17 cellular contexts compared by ENCODE assay signal in the genomic region with DNA sequence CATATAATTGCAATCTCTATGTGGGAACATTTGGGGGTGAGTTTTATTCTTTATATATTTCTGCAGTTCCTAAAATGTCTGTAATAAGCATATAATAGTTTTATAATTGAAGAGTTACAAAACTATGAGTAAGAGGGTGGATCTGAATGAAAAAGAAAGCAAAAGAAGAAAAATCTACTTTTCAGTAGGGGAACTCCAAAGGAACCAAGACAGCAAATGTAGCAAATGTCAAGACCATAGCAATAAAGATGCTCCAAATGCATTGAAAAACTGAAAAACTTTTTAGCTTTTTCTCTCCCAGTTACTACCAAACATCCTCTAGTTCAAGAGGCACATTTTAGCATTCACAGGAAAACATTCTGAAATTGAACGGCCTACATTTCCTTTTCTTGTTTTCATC.
DNase-seq lines count a peak whose midpoint lies in the region; ATAC-seq and TF ChIP-seq lines count a peak whose summit lies in the region.
"Had no signal": no experiment of that assay in that cellular context is flagged by ENCODE, and none has a peak within 500 bp of the region (broad histone marks: within the 10 kb centered on the region; RNA-seq: fewer than 3 reads in every experiment).

No MANE protein-coding gene starts in this region.

- no peak overlapping the region for H3K4me3 Mint-ChIP-seq in stimulated activated memory B cell treated with anti-CD40 and anti-IgM and Interleukin-4, amounts not matched to agents 10 μg/mL and 1 μg/mL and 100 μg/mL, for 72 hours
- H3K4me3 Mint-ChIP-seq: CD4-positive, alpha-beta memory T cell had no signal

- WGBS in smooth muscle cell (ENCODE audit: low lambda C conversion rate): 90% methylated on average over 1 of the region's 1 CpG

- no peaks in the 10 kb centered on the region for H3K36me3 Mint-ChIP-seq in stimulated activated memory B cell treated with anti-CD40 and anti-IgM and Interleukin-4, amounts not matched to agents 10 μg/mL and 1 μg/mL and 100 μg/mL, for 72 hours
- H3K36me3 Mint-ChIP-seq: CD4-positive, alpha-beta memory T cell had no signal

- H3K4me3 ChIP-seq in Loucy (ENCODE audit: low read length, poor library complexity, severe bottlenecking) (no peak overlapping the region), fibroblast of lung (replicated peaks in 1 of 4; ENCODE audit: control extremely low read depth in 1 of 4, insufficient read depth in 1 of 4, low read depth in 3 of 4, low read length in 4 of 4) (no peak overlapping the region), smooth muscle cell (no peak overlapping the region)
- H3K4me3 ChIP-seq: HAP-1, K562 had no signal

- H3K9me3 Mint-ChIP-seq in stimulated activated memory B cell treated with anti-CD40 and anti-IgM and Interleukin-4, amounts not matched to agents 10 μg/mL and 1 μg/mL and 100 μg/mL, for 72 hours: no peaks in the 10 kb centered on the region

- no peak overlapping the region for H3K4me2 ChIP-seq in Loucy (ENCODE audit: low read depth, low read length, poor library complexity, severe bottlenecking)
- H3K4me2 ChIP-seq in fibroblast of lung (ENCODE audit: extremely low read depth, insufficient read depth, low read length): no peak overlapping the region
- H3K4me2 ChIP-seq in smooth muscle cell: no peak overlapping the region
- H3K4me2 ChIP-seq: SK-N-SH had no signal

- no peaks in the 10 kb centered on the region for H4K20me1 ChIP-seq in Loucy (ENCODE audit: insufficient read depth, low read length, poor library complexity, severe bottlenecking)
- no peaks in the 10 kb centered on the region for H4K20me1 ChIP-seq in fibroblast of lung (ENCODE audit: control insufficient read depth, extremely low read depth, insufficient read depth, low read length)
- H4K20me1 ChIP-seq in smooth muscle cell (ENCODE audit: low read depth): no peaks in the 10 kb centered on the region

- peaks cover 27% of the 10 kb centered on the region for H3K4me1 Mint-ChIP-seq in stimulated activated memory B cell treated with anti-CD40 and anti-IgM and Interleukin-4, amounts not matched to agents 10 μg/mL and 1 μg/mL and 100 μg/mL, for 72 hours

- peaks cover 34% of the 10 kb centered on the region for H3K4me1 ChIP-seq in Loucy (ENCODE audit: insufficient read depth, low read length, poor library complexity, severe bottlenecking)
- peaks cover 8% of the 10 kb centered on the region for H3K4me1 ChIP-seq in fibroblast of lung (ENCODE audit: control insufficient read depth, extremely low read depth, insufficient read depth, low read length)
- no peaks in the 10 kb centered on the region for H3K4me1 ChIP-seq in smooth muscle cell (ENCODE audit: low read depth)
- H3K4me1 ChIP-seq: HAP-1 had no signal

- peak overlapping the region; percentile 73; the same call in 1 of the 2 replicates for H2AFZ ChIP-seq in Loucy (ENCODE audit: low read length)
- peak overlapping the region; percentile 18 for H2AFZ ChIP-seq in fibroblast of lung (ENCODE audit: low read length)
- peak overlapping the region; percentile 26 for H2AFZ ChIP-seq in smooth muscle cell (ENCODE audit: low read depth)

- no peak overlapping the region for H3K27ac Mint-ChIP-seq in stimulated activated memory B cell treated with anti-CD40 and anti-IgM and Interleukin-4, amounts not matched to agents 10 μg/mL and 1 μg/mL and 100 μg/mL, for 72 hours
- H3K27ac Mint-ChIP-seq: CD4-positive, alpha-beta memory T cell had no signal

- H3K27ac ChIP-seq in fibroblast of lung (ENCODE audit: insufficient read depth, low read length) (no peak overlapping the region), smooth muscle cell (ENCODE audit: low read depth) (no peak overlapping the region)
- H3K27ac ChIP-seq: HL-60 had no signal

- H3K79me2 ChIP-seq in Loucy (ENCODE audit: insufficient read depth, low read length): no peaks in the 10 kb centered on the region
- H3K79me2 ChIP-seq in fibroblast of lung (ENCODE audit: control insufficient read depth, insufficient read depth, low read length): no peaks in the 10 kb centered on the region
- H3K79me2 ChIP-seq in smooth muscle cell (ENCODE audit: low read depth): no peaks in the 10 kb centered on the region

- H3F3A ChIP-seq in Loucy (ENCODE audit: low read depth) (no peaks in the 10 kb centered on the region), smooth muscle cell (ENCODE audit: low read depth) (no peaks in the 10 kb centered on the region)

- H3K9ac ChIP-seq in Loucy (ENCODE audit: low read depth, low read length, poor library complexity, severe bottlenecking) (no peak overlapping the region), fibroblast of lung (ENCODE audit: insufficient read depth, low read length) (no peak overlapping the region), smooth muscle cell (ENCODE audit: low read depth) (no peak overlapping the region)
- H3K9ac ChIP-seq: SK-N-SH had no signal

- no peak for ATAC-seq in stimulated activated memory B cell treated with anti-CD40 and anti-IgM and Interleukin-4, amounts not matched to agents 10 μg/mL and 1 μg/mL and 100 μg/mL, for 72 hours
- ATAC-seq: K562, Panc1 had no signal

- no peaks in the 10 kb centered on the region for H3K27me3 Mint-ChIP-seq in stimulated activated memory B cell treated with anti-CD40 and anti-IgM and Interleukin-4, amounts not matched to agents 10 μg/mL and 1 μg/mL and 100 μg/mL, for 72 hours

- no peaks in the 10 kb centered on the region for H3K9me2 ChIP-seq in Loucy (replicated peaks; ENCODE audit: low read depth, low read length)
- H3K9me2 ChIP-seq: SK-N-SH had no signal

- H3K9me3 ChIP-seq in Loucy (ENCODE audit: insufficient read depth, low read depth, low read length): no peaks in the 10 kb centered on the region
- no peaks in the 10 kb centered on the region for H3K9me3 ChIP-seq in fibroblast of lung (ENCODE audit: control insufficient read depth, insufficient read depth, low read depth, low read length)
- H3K9me3 ChIP-seq in smooth muscle cell (replicated peaks; ENCODE audit: low read depth): no peaks in the 10 kb centered on the region
- H3K9me3 ChIP-seq: HAP-1, SK-N-SH had no signal

- no peaks in the 10 kb centered on the region for H3K27me3 ChIP-seq in Loucy (ENCODE audit: insufficient read depth, low read length, poor library complexity, severe bottlenecking)
- no peaks in the 10 kb centered on the region for H3K27me3 ChIP-seq in fibroblast of lung (ENCODE audit: control insufficient read depth, insufficient read depth, low read length)
- no peaks in the 10 kb centered on the region for H3K27me3 ChIP-seq in smooth muscle cell (ENCODE audit: low read depth)

- H3K36me3 ChIP-seq in Loucy (ENCODE audit: insufficient read depth, low read length) (no peaks in the 10 kb centered on the region), fibroblast of lung (ENCODE audit: control insufficient read depth, insufficient read depth, low read length) (no peaks in the 10 kb centered on the region), smooth muscle cell (ENCODE audit: low read depth) (no peaks in the 10 kb centered on the region)
- H3K36me3 ChIP-seq: HAP-1 had no signal

- TF ChIP-seq CTCF in Loucy (conservative IDR thresholded peaks at IDR 0.05; ENCODE audit: low read length) (no peak), fibroblast of lung (conservative IDR thresholded peaks at IDR 0.05 in 1 of 2, IDR thresholded peaks at IDR 0.05 in 1 of 2; ENCODE audit: low read depth in 1 of 2, low read length in 2 of 2) (no peak), smooth muscle cell (IDR thresholded peaks at IDR 0.05; ENCODE audit: borderline replicate concordance, insufficient read depth, poor library complexity, severe bottlenecking) (no peak)

- DNase-seq in GM03348 (ENCODE audit: low spot score) (peak; percentile 16), fibroblast of lung (ENCODE audit: low read depth in 2 of 2) (peak in 1 of 2 donors; percentile 6), smooth muscle cell (lab: John Stamatoyannopoulos, UW; ENCODE audit: unreplicated experiment) (no peak), 8988T (no peak), iPS-NIHi11 (ENCODE audit: low spot score) (no peak)
- DNase-seq: Calu3; CD4-positive, alpha-beta memory T cell; NCI-H1436; NCI-H2029 treated with DMSO at 0.1 percent for 48 hours; NCI-H774; SK-N-SH had no signal

Comparison
In these comparisons a context has a peak if more than half of its experiments do, and no peak if none do; other contexts are left out.
1. H2AFZ ChIP-seq: peak in every context shown above with its lines; median percentile 73 in Loucy; 26 in smooth muscle cell; 18 in fibroblast of lung.